Comparison of ENCODE assay signal across 7 cellular contexts in the genomic region with DNA sequence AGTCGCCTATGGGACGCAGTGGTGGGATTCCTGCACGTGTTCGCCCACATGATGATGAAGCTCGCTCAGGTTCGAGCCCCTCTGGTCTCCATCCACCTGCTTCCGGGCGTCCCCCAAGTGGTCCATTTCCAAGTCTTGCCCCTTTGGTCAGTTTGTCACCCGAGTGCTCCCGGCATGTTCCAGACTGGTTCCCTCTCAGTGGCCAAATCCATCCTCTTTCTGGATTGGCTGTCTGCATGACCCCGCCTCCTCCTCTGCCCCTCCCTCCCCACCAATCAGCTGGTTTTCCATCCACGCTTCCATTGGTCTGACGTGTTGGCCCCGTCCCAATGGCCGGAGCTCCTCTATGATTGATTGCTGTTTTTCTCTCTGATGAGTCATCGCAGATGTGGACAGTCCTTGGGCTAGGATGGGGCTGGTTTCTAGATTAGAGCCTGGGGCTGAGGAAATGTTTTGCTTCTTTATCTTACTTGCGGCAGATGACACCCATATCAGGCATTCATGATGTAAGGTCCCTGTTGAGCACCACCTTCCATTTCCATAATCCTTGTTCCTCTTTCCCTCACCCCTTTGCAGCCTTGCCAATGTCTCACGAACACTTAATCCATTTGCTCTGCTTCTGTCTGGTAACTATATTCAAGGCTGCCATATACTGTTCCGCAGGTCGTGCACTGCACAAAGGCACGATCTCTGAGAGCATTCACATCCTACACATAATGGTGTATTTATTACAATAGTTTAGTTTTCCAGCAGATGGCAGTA.
DNase-seq lines count a peak whose midpoint lies in the region; ATAC-seq and TF ChIP-seq lines count a peak whose summit lies in the region.

No MANE protein-coding gene starts in this region.

- H3F3A ChIP-seq in DOHH2 (ENCODE audit: control insufficient read depth, insufficient read depth) = peaks cover 6% of the 10 kb centered on the region

- TF ChIP-seq POLR2A in prostate gland (IDR thresholded peaks at IDR 0.05) = no peak

- no peak overlapping the region for H3K4me3 Mint-ChIP-seq in activated naive CD8-positive, alpha-beta T cell treated with anti-CD3 and anti-CD28 coated beads for 36 hours

- H3K4me1 ChIP-seq in DOHH2 (ENCODE audit: control insufficient read depth, low read length) (peaks cover 34% of the 10 kb centered on the region), HAP-1 (peaks cover 17% of the 10 kb centered on the region), prostate gland (replicated peaks) (no peaks in the 10 kb centered on the region)

- ATAC-seq in Right ventricle myocardium superior (ENCODE audit: poor library complexity) (peak; percentile 91), HG02938 (IDR thresholded peaks at IDR 0.05; ENCODE audit: unreplicated experiment) (no peak)

- peak; percentile 80 to 85 for DNase-seq in HAP-1 (ENCODE audit: low spot score in 2 of 2)
- DNase-seq in NCI-H82 (lab: John Stamatoyannopoulos, UW) = peak; percentile 95
- DNase-seq in activated naive CD8-positive, alpha-beta T cell treated with anti-CD3 and anti-CD28 coated beads for 36 hours = peak; percentile 37
- DNase-seq in Right ventricle myocardium superior = peak; percentile 66
- no peak for DNase-seq in prostate gland (ENCODE audit: low spot score)

- H3K36me3 Mint-ChIP-seq in activated naive CD8-positive, alpha-beta T cell treated with anti-CD3 and anti-CD28 coated beads for 36 hours = peaks cover 2% of the 10 kb centered on the region

- H3K9me3 ChIP-seq in DOHH2 (ENCODE audit: control insufficient read depth, insufficient read depth, low read length) (no peaks in the 10 kb centered on the region), HAP-1 (no peaks in the 10 kb centered on the region), prostate gland (no peaks in the 10 kb centered on the region)

- H3K27me3 ChIP-seq in DOHH2 (ENCODE audit: control insufficient read depth, low read length) (0 out of 2 replicates have a peak, but pooled peaks cover 2% of the 10 kb centered on the region), HAP-1 (ENCODE audit: low read depth) (no peaks in the 10 kb centered on the region), prostate gland (replicated peaks; ENCODE audit: insufficient read depth) (no peaks in the 10 kb centered on the region)

- H3K9me3 Mint-ChIP-seq in activated naive CD8-positive, alpha-beta T cell treated with anti-CD3 and anti-CD28 coated beads for 36 hours = peaks cover 2% of the 10 kb centered on the region

- peaks cover 16% of the 10 kb centered on the region for H3K4me1 Mint-ChIP-seq in activated naive CD8-positive, alpha-beta T cell treated with anti-CD3 and anti-CD28 coated beads for 36 hours

- in situ Hi-C loops in HAP-1 (cut with MboI; ENCODE audit: low sequenced_read_pairs) = no loop called here

- peaks cover 4% of the 10 kb centered on the region for H3K27me3 Mint-ChIP-seq in activated naive CD8-positive, alpha-beta T cell treated with anti-CD3 and anti-CD28 coated beads for 36 hours

- no peaks in the 10 kb centered on the region for H4K20me1 ChIP-seq in DOHH2 (ENCODE audit: control insufficient read depth, insufficient read depth, low read depth, low read length)

- TF ChIP-seq CTCF in DOHH2 (IDR thresholded peaks at IDR 0.05; ENCODE audit: low read depth, low read length, poor library complexity, severe bottlenecking) (peak; percentile 58), prostate gland (IDR thresholded peaks at IDR 0.05) (peak in 3 of 4 experiments; percentile 31 to 68 (median 61))

- H3K36me3 ChIP-seq in DOHH2 (ENCODE audit: control insufficient read depth, low read length) (no peaks in the 10 kb centered on the region), HAP-1 (replicated peaks) (no peaks in the 10 kb centered on the region), prostate gland (no peaks in the 10 kb centered on the region)

- H3K79me2 ChIP-seq in DOHH2 (ENCODE audit: control insufficient read depth, low read length) = no peaks in the 10 kb centered on the region

- H3K27ac ChIP-seq in DOHH2 (ENCODE audit: low read depth, low read length) (no peak overlapping the region), prostate gland (no peak overlapping the region)

- WGBS in prostate gland = 64% methylated on average over 21 of the region's 21 CpGs

- no peaks in the 10 kb centered on the region for H3K9me2 ChIP-seq in DOHH2 (replicated peaks; ENCODE audit: control insufficient read depth, low read length)

- no peak overlapping the region for H3K4me3 ChIP-seq in DOHH2 (ENCODE audit: low read length)
- no peak overlapping the region for H3K4me3 ChIP-seq in HAP-1
- no peak overlapping the region for H3K4me3 ChIP-seq in prostate gland

- intact Hi-C loops in Right ventricle myocardium superior (cut with DNase I) (loop anchor here (5.0 kb wide), 1 partner anchor 408 kb away; no protein-coding TSS in a partner anchor), prostate gland (cut with DNase I) (no loop called here)

- H3K27ac Mint-ChIP-seq in activated naive CD8-positive, alpha-beta T cell treated with anti-CD3 and anti-CD28 coated beads for 36 hours = no peak overlapping the region

- H3K4me2 ChIP-seq in DOHH2 (ENCODE audit: low read length) = peak overlapping the region; percentile 52
